8 cellular contexts compared by ENCODE assay signal in genomic region chr7:45923290-45923689, GRCh38. TPM values are rescaled to one million over a fixed set of nuclear protein-coding genes. Genes with fewer than 3 reads are reported as not detected.
DNase-seq lines count a peak whose midpoint lies in the region; ATAC-seq, FAIRE-seq and TF ChIP-seq lines count a peak whose summit lies in the region.

No MANE protein-coding gene starts in this region.

- intact Hi-C loops in heart right ventricle (cut with DNase I): loop anchor here (2.0 to 10.0 kb wide), 14 partner anchors 292 to 1332 kb away; no protein-coding TSS in a partner anchor
- intact Hi-C loops in prostate gland (cut with DNase I): loop anchor here (2.0 to 10.0 kb wide), 6 partner anchors 429 to 1166 kb away; no protein-coding TSS in a partner anchor

- peak overlapping the region in 5 of 10 donors; percentile 7 to 73 (median 70) for H3K27ac ChIP-seq in heart right ventricle
- no peak overlapping the region for H3K27ac ChIP-seq in prostate gland

- H3K27me3 ChIP-seq in adipocyte (replicated peaks; ENCODE audit: control insufficient read depth, insufficient read depth, low read length) (no peaks in the 10 kb centered on the region), heart right ventricle (peaks cover 0 to 57% (median 0%) of the 10 kb centered on the region in 7 donors), prostate gland (replicated peaks; ENCODE audit: insufficient read depth) (peaks cover 2% of the 10 kb centered on the region)

- H3K4me1 ChIP-seq in adipocyte (ENCODE audit: control insufficient read depth, insufficient read depth, low read length) (peaks cover 53% of the 10 kb centered on the region), heart right ventricle (peaks cover 5 to 53% (median 45%) of the 10 kb centered on the region in 9 donors), prostate gland (replicated peaks) (no peaks in the 10 kb centered on the region)

- peak overlapping the region; percentile 82 for H3K4me3 ChIP-seq in adipocyte (ENCODE audit: low read length)
- peak overlapping the region in 9 of 10 donors; percentile 34 to 77 (median 63) for H3K4me3 ChIP-seq in heart right ventricle
- H3K4me3 ChIP-seq in prostate gland: no peak overlapping the region

- peak in 7 of 8 donors; percentile 47 to 74 (median 66) for ATAC-seq in heart right ventricle
- no peak for ATAC-seq in GM19455 (IDR thresholded peaks at IDR 0.05; ENCODE audit: unreplicated experiment)
- no peak for ATAC-seq in GM18498 (IDR thresholded peaks at IDR 0.05; ENCODE audit: unreplicated experiment)

- no peaks in the 10 kb centered on the region for H3K9me3 ChIP-seq in adipocyte (ENCODE audit: control insufficient read depth, low read length)
- H3K9me3 ChIP-seq in heart right ventricle: peaks cover 0 to 4% (median 0%) of the 10 kb centered on the region in 11 donors
- no peaks in the 10 kb centered on the region for H3K9me3 ChIP-seq in prostate gland

- in situ Hi-C loops in G401 (cut with HindIII; ENCODE audit: low sequenced_read_pairs): loop anchor here (25.0 kb wide), 1 partner anchor 439 kb away; no protein-coding TSS in a partner anchor

- no peaks in the 10 kb centered on the region for H3K36me3 ChIP-seq in adipocyte (ENCODE audit: control insufficient read depth, insufficient read depth, low read length, severe bottlenecking)
- H3K36me3 ChIP-seq in heart right ventricle: no peaks in the 10 kb centered on the region
- no peaks in the 10 kb centered on the region for H3K36me3 ChIP-seq in prostate gland

- WGBS in heart right ventricle, 2 donors: 9 to 10% methylated on average over 9 of the region's 9 CpGs
- WGBS in prostate gland: 3% methylated on average over 9 of the region's 9 CpGs

- FAIRE-seq in HTR-8/SVneo (lab: Jason Lieb, UNC) (no peak), RCC 7860 (lab: Jason Lieb, UNC) (peak; percentile 79)

- no peak for TF ChIP-seq POLR2A in prostate gland (IDR thresholded peaks at IDR 0.05)

- peak; percentile 48 for DNase-seq in G401 (ENCODE audit: low spot score)
- DNase-seq in HTR-8/SVneo (ENCODE audit: insufficient read length, low spot score): peak; percentile 59
- DNase-seq in RCC 7860 (ENCODE audit: low spot score): peak; percentile 72
- peak; percentile 93 for DNase-seq in adipocyte (ENCODE audit: low read depth)
- peak; percentile 75 to 79 for DNase-seq in heart right ventricle
- peak; percentile 60 for DNase-seq in prostate gland (ENCODE audit: low spot score)

- H3K9ac ChIP-seq in adipocyte (ENCODE audit: low read length): peak overlapping the region; percentile 73

- TF ChIP-seq CTCF in heart right ventricle (IDR thresholded peaks at IDR 0.05) (peak; percentile 88 to 98 (median 93)), prostate gland (IDR thresholded peaks at IDR 0.05) (peak; percentile 63 to 91 (median 84))

RNA-seq across cellular contexts. Expression of gene IGFBP3, which starts 2.2 kb away (rescaled TPM):
- total RNA-seq in G401 (2014; rRNA removed; shearing (Covaris generic)): 17.4 and 21.6 TPM in 2 replicates
- total RNA-seq in heart right ventricle (100 to 1,000 TPM in 1 of 10 donors, 10 to 100 TPM in 9; 32.1 to 104 (median 63.7) TPM), prostate gland (100 to 1,000 TPM in 1 of 2 donors, 10 to 100 TPM in 1; 71.6 to 105 TPM)
- 100 to 1,000 TPM in 1 of 2 donors, 10 to 100 TPM in 1; 82.8 to 183 TPM for polyA plus RNA-seq in heart right ventricle

RNA-seq across cellular contexts. Expression of gene IGFBP1, which starts 35.0 kb away (rescaled TPM):
- not detected in 2 replicates for total RNA-seq in G401 (2014; rRNA removed; shearing (Covaris generic))
- not detected for total RNA-seq in heart right ventricle
- under 1 TPM in 1 of 2 donors, not detected in 1; 0.03 TPM for polyA plus RNA-seq in heart right ventricle
- total RNA-seq in prostate gland: not detected

RNA-seq across cellular contexts. Expression of gene CCDC201, which starts 50.4 kb away (rescaled TPM):
- total RNA-seq in G401 (2014; rRNA removed; shearing (Covaris generic)): not detected in 2 replicates
- total RNA-seq in heart right ventricle (not detected), prostate gland (not detected)
- polyA plus RNA-seq in heart right ventricle: not detected

Comparison
In these comparisons a context has a peak if more than half of its experiments do, and no peak if none do; other contexts are left out.
1. H3K4me3 ChIP-seq: peak in adipocyte (single experiment) and heart right ventricle (9 of 10); none in prostate gland (0 of 2).
2. ATAC-seq: peak in heart right ventricle (7 of 8); none in GM19455 (single experiment) and GM18498 (single experiment).
3. Peak in every context shown above with its lines, with median percentiles within 50 percentile points of each other: DNase-seq.